Comparison of ENCODE assay signal across 8 cellular contexts in genomic region chr1:35808376-35809155, GRCh38. TPM values are rescaled to one million over a fixed set of nuclear protein-coding genes. Genes with fewer than 3 reads are reported as not detected.
DNase-seq lines count a peak whose midpoint lies in the region; ATAC-seq, FAIRE-seq and TF ChIP-seq lines count a peak whose summit lies in the region.

No MANE protein-coding gene starts in this region.

- H3K36me3 ChIP-seq in NT2/D1 (ENCODE audit: insufficient read depth, insufficient read length, low read length) (no peaks in the 10 kb centered on the region), heart right ventricle (no peaks in the 10 kb centered on the region)

- WGBS in heart right ventricle, 2 donors = 0 to 1% methylated on average over 33 to 59 of the region's 60 CpGs

- H3K27ac Mint-ChIP-seq in osteocyte (ENCODE audit: unreplicated experiment) = peak overlapping the region; percentile 87

- peak; percentile 44 to 81 (median 68) for ATAC-seq in heart right ventricle

- H3K27me3 ChIP-seq in NT2/D1 (ENCODE audit: insufficient read depth, insufficient read length) (no peaks in the 10 kb centered on the region), heart right ventricle (no peaks in the 10 kb centered on the region)

- intact Hi-C loops in heart right ventricle (cut with DNase I) = no loop called here

- no peaks in the 10 kb centered on the region for H3K4me1 ChIP-seq in NT2/D1 (ENCODE audit: insufficient read depth, insufficient read length)
- peaks cover 6 to 67% (median 25%) of the 10 kb centered on the region in 9 donors for H3K4me1 ChIP-seq in heart right ventricle

- no peak for FAIRE-seq in GM19239 (lab: Jason Lieb, UNC)

- H3K9me3 ChIP-seq in NT2/D1 (ENCODE audit: insufficient read depth, low read length) (no peaks in the 10 kb centered on the region), heart right ventricle (no peaks in the 10 kb centered on the region)

- no peaks in the 10 kb centered on the region for H3K27me3 Mint-ChIP-seq in osteocyte (ENCODE audit: unreplicated experiment)

- H3K36me3 Mint-ChIP-seq in osteocyte (ENCODE audit: unreplicated experiment) = no peaks in the 10 kb centered on the region

- DNase-seq in AG08395 (ENCODE audit: low spot score) (peak; percentile 42), GM19239 (ENCODE audit: insufficient read length, low spot score) (peak; percentile 31), NT2/D1 (ENCODE audit: low read depth, low spot score) (no peak), amniotic epithelial cell (ENCODE audit: low read depth) (peak; percentile 10), heart right ventricle (peak; percentile 20 to 38), osteocyte (ENCODE audit: extremely low spot score, unreplicated experiment) (no peak), NCI-H446 treated with DMSO at 0.1 percent for 48 hours (lab: John Stamatoyannopoulos, UW) (no peak), NCI-H1092 (lab: John Stamatoyannopoulos, UW) (no peak)

- peaks cover 21% of the 10 kb centered on the region for H3K4me1 Mint-ChIP-seq in osteocyte (ENCODE audit: unreplicated experiment)

- H3K4me3 Mint-ChIP-seq in osteocyte (ENCODE audit: unreplicated experiment) = peak overlapping the region; percentile 83

- TF ChIP-seq CTCF in heart right ventricle (IDR thresholded peaks at IDR 0.05) (no peak), osteocyte (IDR thresholded peaks at IDR 0.05) (no peak)

- H3K27ac ChIP-seq in heart right ventricle = peak overlapping the region; percentile 85 to 99 (median 96)

- peak overlapping the region; percentile 91 for H3K9ac ChIP-seq in NT2/D1 (ENCODE audit: insufficient read length, low read depth)

- peak overlapping the region; percentile 86 for H3K4me3 ChIP-seq in NT2/D1 (ENCODE audit: insufficient read length, low read depth)
- peak overlapping the region; percentile 73 to 97 (median 92) for H3K4me3 ChIP-seq in heart right ventricle

- H3K9me3 Mint-ChIP-seq in osteocyte (ENCODE audit: unreplicated experiment) = no peaks in the 10 kb centered on the region

RNA-seq across cellular contexts. Expression of gene AGO4, which starts 0.8 kb away (rescaled TPM):
- total RNA-seq in heart right ventricle (10 to 100 TPM; 15.0 to 25.1 (median 20.5) TPM), osteocyte (10.1 and 14.6 TPM in 2 replicates)
- 10 to 100 TPM in 1 of 2 donors, 1 to 10 TPM in 1; 4.1 to 10.5 TPM for polyA plus RNA-seq in heart right ventricle

RNA-seq across cellular contexts. Expression of gene CLSPN, which starts 38.8 kb away (rescaled TPM):
- 1 to 10 TPM in 2 of 10 donors, under 1 TPM in 8; 0.26 to 2.8 (median 0.43) TPM for total RNA-seq in heart right ventricle
- under 1 TPM; 0.06 to 0.29 TPM for polyA plus RNA-seq in heart right ventricle
- 7.0 and 7.7 TPM in 2 replicates for total RNA-seq in osteocyte

Comparison
In these comparisons a context has a peak if more than half of its experiments do, and no peak if none do; other contexts are left out.
1. DNase-seq: peak in AG08395 (single experiment), GM19239 (single experiment), amniotic epithelial cell (single experiment) and heart right ventricle (2 of 2); none in NT2/D1 (single experiment), osteocyte (single experiment), NCI-H446 treated with DMSO at 0.1 percent for 48 hours (single experiment) and NCI-H1092 (single experiment).